ENCODE assay signal across 8 cellular contexts in the genomic region with DNA sequence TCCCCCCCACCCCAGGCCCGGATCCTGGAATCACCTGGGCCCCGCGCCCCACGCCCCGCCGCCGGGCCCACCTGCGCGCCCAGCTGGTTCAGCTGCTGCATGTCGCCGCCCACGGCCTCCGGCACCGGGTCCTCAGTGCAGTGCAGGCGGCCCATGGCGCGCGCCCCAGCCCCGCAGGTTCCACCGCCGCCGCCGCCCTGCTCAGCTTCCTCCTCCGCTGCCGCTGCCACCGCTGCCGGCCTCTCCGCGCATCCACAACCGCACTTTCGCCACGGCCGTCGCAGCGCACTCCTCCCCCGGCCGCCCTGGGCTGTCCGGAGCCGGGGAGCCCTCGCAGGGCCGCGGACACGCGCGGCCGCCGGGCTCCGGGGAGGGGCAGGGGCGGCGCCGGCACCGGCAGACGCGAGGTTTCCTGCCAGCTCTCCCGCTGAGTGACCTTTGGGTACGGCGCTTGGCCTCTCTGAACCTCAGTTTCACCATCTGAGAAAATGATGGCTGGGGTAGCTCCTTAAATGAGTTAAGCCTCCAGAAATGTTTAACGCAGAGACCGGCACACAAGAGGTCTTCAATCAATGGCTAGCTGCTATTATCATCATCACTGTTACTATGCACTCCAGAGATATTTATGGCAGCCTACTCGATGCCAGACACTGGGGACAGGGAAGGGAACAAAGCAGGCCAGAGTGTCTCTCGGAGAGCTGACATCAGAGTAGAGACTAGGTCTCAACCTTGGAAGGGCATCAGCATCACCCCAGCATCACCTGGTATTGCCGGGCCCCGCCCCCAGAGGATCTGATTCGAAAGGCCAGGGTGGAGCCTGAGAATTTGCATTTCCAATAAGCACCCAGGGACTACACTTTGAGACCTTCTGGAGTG. TPM values are rescaled to one million over a fixed set of nuclear protein-coding genes. Genes with fewer than 3 reads are reported as not detected.
DNase-seq lines count a peak whose midpoint lies in the region; TF ChIP-seq lines count a peak whose summit lies in the region.

A gene (minus strand): TSS at position 231 of the 876 bp plus-strand sequence. CDS start 76 bp downstream, at position 155.

- no peak for TF ChIP-seq CTCF in choroid plexus epithelial cell (conservative IDR thresholded peaks at IDR 0.05; ENCODE audit: low read depth, low read length)

- H3K4me3 ChIP-seq in H7 (ENCODE audit: insufficient read depth, low read depth, low read length) (peak within 1 kb of the TSS; percentile 62), choroid plexus epithelial cell (ENCODE audit: low read depth, low read length) (peak within 1 kb of the TSS; percentile 68)

- no peaks in the 10 kb centered on the region for H3K27me3 ChIP-seq in H7 (ENCODE audit: control insufficient read depth, insufficient read depth, low read length)

- DNase-seq in DMS79 treated with DMSO at 0.1 percent for 48 hours (lab: John Stamatoyannopoulos, UW) (peak; percentile 53), H7 (peak; percentile 80), NCI-H146 treated with DMSO at 0.1 percent for 48 hours (lab: John Stamatoyannopoulos, UW; ENCODE audit: unreplicated experiment) (peak; percentile 72), choroid plexus epithelial cell (ENCODE audit: low read depth) (peak; percentile 57), left kidney (ENCODE audit: low read depth, low spot score) (peak; percentile 87), SW 1271 (lab: John Stamatoyannopoulos, UW) (no peak)
- peak; percentile 77 for DNase-seq in activated CD4-positive, CD25-positive, alpha-beta regulatory T cell treated with anti-CD3 and anti-CD28 coated beads, Interleukin-2, amount 50 U/mL, for 72 hours
- DNase-seq in stimulated activated CD4-positive, alpha-beta T cell treated with anti-CD3 and anti-CD28 coated beads, Interleukin-2, amount 100 ng/mL, for 24 hours: peak; percentile 71 to 76

- no peaks in the 10 kb centered on the region for H3K36me3 ChIP-seq in H7 (replicated peaks; ENCODE audit: control insufficient read depth, insufficient read depth, low read length)

RNA-seq across cellular contexts. Expression of the gene that starts here (rescaled TPM):
- total RNA-seq in H7 (2014; rRNA removed; shearing (Covaris generic)): 49.7 and 52.6 TPM in 2 replicates

Comparison
In these comparisons a context has a peak if more than half of its experiments do, and no peak if none do; other contexts are left out.
1. DNase-seq: peak in DMS79 treated with DMSO at 0.1 percent for 48 hours (single experiment), H7 (single experiment), NCI-H146 treated with DMSO at 0.1 percent for 48 hours (single experiment), activated CD4-positive, CD25-positive, alpha-beta regulatory T cell treated with anti-CD3 and anti-CD28 coated beads, Interleukin-2, amount 50 U/mL, for 72 hours (single experiment), choroid plexus epithelial cell (single experiment), left kidney (single experiment) and stimulated activated CD4-positive, alpha-beta T cell treated with anti-CD3 and anti-CD28 coated beads, Interleukin-2, amount 100 ng/mL, for 24 hours (2 of 2); none in SW 1271 (0 of 2).